In the genomic region with DNA sequence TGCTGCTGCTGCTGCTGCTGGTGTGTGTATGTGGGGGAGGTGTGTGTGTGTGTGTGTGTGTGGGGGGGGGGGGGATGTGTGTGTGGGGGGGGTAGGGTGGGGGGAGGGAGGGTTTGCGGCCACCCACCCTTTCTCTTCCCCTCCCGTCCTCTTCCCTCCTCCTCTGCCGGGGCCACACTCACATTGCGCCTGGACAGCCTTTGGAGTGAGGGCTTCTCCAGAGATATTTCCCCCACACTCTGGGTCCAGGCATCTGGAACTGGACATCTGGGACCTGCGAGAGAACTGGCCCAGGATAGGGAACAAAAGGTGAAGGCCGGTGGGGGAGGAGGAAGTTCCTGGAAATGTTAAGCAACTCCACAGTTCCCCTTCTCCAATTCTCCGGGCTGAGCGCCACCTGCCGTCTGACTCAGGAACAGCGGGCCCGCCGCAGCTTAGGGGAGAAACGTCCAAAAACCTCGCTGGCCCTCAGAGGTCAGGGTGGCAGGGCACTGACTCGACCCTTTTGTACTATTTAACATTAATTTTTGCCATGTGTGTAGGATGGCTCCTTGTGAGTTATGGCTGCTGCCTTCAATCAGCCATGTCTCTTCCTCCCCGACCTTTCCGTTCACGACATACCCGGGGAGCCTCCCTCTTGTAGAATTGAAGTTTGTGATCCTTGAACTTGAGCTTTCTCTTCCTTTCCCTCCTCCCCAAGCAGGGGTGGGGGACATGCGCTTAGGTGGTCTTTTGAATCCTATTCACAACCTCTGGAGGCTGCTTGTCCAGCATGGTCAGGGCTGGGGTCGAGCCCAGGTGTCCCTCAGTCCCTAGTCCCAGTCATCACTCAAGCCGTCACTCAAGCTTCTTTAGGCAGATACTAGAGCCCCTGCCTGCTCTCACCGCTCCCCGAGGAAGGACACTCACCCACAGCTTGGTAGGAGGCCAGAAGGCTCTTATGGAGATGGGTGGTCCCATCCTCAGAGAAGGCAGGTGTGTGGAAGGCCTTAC, we compare ENCODE assay signal across 1 cellular context.
A peak's percentile ranks its signal among the peaks of the same experiment; 100 is the strongest.
TF ChIP-seq lines count a peak whose summit lies in the region.

A gene with protein sequence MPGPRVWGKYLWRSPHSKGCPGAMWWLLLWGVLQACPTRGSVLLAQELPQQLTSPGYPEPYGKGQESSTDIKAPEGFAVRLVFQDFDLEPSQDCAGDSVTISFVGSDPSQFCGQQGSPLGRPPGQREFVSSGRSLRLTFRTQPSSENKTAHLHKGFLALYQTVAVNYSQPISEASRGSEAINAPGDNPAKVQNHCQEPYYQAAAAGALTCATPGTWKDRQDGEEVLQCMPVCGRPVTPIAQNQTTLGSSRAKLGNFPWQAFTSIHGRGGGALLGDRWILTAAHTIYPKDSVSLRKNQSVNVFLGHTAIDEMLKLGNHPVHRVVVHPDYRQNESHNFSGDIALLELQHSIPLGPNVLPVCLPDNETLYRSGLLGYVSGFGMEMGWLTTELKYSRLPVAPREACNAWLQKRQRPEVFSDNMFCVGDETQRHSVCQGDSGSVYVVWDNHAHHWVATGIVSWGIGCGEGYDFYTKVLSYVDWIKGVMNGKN (minus strand): TSS at position 287 of the 993 bp plus-strand sequence. CDS start 34 bp downstream, at position 253.

TF ChIP-seq in HepG2, 621 proteins besides CTCF, POLR2A, EP300 and RAD21 (continued from another document and continues in another):
- TF ChIP-seq ARID5B (CRISPR knock-in tag; IDR thresholded peaks at IDR 0.05), result peak; percentile 59
- TF ChIP-seq GATA4 (IDR thresholded peaks at IDR 0.05; ENCODE audit: borderline replicate concordance, low read depth), result no peak
- no peak for TF ChIP-seq HMGXB3 (CRISPR knock-in tag; IDR thresholded peaks at IDR 0.05; ENCODE audit: borderline replicate concordance)
- TF ChIP-seq ZNF747 (CRISPR knock-in tag; IDR thresholded peaks at IDR 0.05; ENCODE audit: borderline replicate concordance), result no peak
- no peak for TF ChIP-seq CSRNP2 (CRISPR knock-in tag; conservative IDR thresholded peaks at IDR 0.05; ENCODE audit: low read depth)
- TF ChIP-seq ZNF512B (CRISPR knock-in tag; IDR thresholded peaks at IDR 0.05; ENCODE audit: borderline replicate concordance), result no peak
- peak; percentile 64; the same call in 1 of the 2 replicates for TF ChIP-seq SAP130 (CRISPR knock-in tag; IDR thresholded peaks at IDR 0.05; ENCODE audit: low read depth)
- no peak; the same call in 1 of the 2 replicates for TF ChIP-seq ATF7-NPFF (CRISPR knock-in tag; IDR thresholded peaks at IDR 0.05; ENCODE audit: low read depth)
- TF ChIP-seq ZNF597 (CRISPR knock-in tag; IDR thresholded peaks at IDR 0.05), result no peak
- no peak for TF ChIP-seq ZSCAN20 (CRISPR knock-in tag; IDR thresholded peaks at IDR 0.05; ENCODE audit: borderline replicate concordance)
- TF ChIP-seq, protein P1, sequence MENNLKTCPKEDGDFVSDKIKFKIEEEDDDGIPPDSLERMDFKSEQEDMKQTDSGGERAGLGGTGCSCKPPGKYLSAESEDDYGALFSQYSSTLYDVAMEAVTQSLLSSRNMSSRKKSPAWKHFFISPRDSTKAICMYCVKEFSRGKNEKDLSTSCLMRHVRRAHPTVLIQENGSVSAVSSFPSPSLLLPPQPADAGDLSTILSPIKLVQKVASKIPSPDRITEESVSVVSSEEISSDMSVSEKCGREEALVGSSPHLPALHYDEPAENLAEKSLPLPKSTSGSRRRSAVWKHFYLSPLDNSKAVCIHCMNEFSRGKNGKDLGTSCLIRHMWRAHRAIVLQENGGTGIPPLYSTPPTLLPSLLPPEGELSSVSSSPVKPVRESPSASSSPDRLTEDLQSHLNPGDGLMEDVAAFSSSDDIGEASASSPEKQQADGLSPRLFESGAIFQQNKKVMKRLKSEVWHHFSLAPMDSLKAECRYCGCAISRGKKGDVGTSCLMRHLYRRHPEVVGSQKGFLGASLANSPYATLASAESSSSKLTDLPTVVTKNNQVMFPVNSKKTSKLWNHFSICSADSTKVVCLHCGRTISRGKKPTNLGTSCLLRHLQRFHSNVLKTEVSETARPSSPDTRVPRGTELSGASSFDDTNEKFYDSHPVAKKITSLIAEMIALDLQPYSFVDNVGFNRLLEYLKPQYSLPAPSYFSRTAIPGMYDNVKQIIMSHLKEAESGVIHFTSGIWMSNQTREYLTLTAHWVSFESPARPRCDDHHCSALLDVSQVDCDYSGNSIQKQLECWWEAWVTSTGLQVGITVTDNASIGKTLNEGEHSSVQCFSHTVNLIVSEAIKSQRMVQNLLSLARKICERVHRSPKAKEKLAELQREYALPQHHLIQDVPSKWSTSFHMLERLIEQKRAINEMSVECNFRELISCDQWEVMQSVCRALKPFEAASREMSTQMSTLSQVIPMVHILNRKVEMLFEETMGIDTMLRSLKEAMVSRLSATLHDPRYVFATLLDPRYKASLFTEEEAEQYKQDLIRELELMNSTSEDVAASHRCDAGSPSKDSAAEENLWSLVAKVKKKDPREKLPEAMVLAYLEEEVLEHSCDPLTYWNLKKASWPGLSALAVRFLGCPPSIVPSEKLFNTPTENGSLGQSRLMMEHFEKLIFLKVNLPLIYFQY (CRISPR knock-in tag; IDR thresholded peaks at IDR 0.05; ENCODE audit: borderline replicate concordance), result peak; percentile 77; the same call in 1 of the 2 replicates
- TF ChIP-seq ZFP90 (CRISPR knock-in tag; IDR thresholded peaks at IDR 0.05; ENCODE audit: borderline replicate concordance), result no peak; the same call in 1 of the 2 replicates
- TF ChIP-seq ZNF510 (CRISPR knock-in tag; IDR thresholded peaks at IDR 0.05; ENCODE audit: low read depth), result no peak
- TF ChIP-seq, protein P2, sequence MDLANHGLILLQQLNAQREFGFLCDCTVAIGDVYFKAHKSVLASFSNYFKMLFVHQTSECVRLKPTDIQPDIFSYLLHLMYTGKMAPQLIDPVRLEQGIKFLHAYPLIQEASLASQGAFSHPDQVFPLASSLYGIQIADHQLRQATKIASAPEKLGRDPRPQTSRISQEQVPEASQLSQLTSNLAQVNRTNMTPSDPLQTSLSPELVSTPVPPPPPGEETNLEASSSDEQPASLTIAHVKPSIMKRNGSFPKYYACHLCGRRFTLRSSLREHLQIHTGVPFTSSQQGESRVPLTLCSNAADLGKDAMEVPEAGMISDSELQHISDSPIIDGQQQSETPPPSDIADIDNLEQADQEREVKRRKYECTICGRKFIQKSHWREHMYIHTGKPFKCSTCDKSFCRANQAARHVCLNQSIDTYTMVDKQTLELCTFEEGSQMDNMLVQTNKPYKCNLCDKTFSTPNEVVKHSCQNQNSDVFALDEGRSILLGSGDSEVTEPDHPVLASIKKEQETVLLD (CRISPR knock-in tag; IDR thresholded peaks at IDR 0.05; ENCODE audit: low read depth), result no peak
- TF ChIP-seq, protein P3, sequence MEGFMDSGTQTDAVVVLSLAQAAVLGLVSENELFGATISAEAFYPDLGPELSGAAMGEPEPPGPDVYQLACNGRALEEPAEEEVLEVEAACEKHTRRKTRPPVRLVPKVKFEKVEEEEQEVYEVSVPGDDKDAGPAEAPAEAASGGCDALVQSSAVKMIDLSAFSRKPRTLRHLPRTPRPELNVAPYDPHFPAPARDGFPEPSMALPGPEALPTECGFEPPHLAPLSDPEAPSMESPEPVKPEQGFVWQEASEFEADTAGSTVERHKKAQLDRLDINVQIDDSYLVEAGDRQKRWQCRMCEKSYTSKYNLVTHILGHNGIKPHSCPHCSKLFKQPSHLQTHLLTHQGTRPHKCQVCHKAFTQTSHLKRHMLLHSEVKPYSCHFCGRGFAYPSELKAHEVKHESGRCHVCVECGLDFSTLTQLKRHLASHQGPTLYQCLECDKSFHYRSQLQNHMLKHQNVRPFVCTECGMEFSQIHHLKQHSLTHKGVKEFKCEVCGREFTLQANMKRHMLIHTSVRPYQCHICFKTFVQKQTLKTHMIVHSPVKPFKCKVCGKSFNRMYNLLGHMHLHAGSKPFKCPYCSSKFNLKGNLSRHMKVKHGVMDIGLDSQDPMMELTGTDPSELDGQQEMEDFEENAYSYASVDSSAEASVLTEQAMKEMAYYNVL (CRISPR knock-in tag; IDR thresholded peaks at IDR 0.05; ENCODE audit: borderline replicate concordance), result no peak
- TF ChIP-seq ZNF230 (CRISPR knock-in tag; IDR thresholded peaks at IDR 0.05), result no peak
- no peak for TF ChIP-seq PITX1 (CRISPR knock-in tag; IDR thresholded peaks at IDR 0.05)
- no peak for TF ChIP-seq ZNF678 (CRISPR knock-in tag; IDR thresholded peaks at IDR 0.05)
- no peak for TF ChIP-seq KLF9 (CRISPR knock-in tag; IDR thresholded peaks at IDR 0.05; ENCODE audit: low read depth)
- TF ChIP-seq SMC3 (IDR thresholded peaks at IDR 0.05; ENCODE audit: low read length), result peak; percentile 74
- TF ChIP-seq ZFP37 (CRISPR knock-in tag; IDR thresholded peaks at IDR 0.05; ENCODE audit: borderline replicate concordance), result no peak
